30 cellular contexts compared by ENCODE assay signal in the genomic region with DNA sequence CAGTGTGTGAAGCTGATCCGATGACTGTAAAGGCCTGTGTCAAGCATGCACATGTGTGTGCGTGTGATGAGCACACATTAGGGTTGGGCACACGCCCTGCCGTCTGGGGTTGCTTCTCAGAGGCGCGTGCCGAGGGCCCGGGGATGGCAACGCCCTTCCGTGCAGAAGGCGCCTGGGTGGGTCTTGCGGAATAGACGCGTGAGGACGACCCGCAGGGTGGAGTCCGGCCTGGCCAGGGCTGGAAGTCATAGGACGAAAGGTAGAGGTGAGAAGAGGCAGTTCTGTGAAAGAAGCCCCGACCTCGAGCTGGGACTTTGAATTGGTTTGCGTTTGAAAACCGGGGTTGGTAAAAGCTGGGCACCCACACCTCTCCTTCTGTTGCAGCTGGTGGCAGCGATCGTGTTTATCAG.
"Had no signal": no experiment of that assay in that cellular context is flagged by ENCODE, and none has a peak within 500 bp of the region (broad histone marks: within the 10 kb centered on the region; RNA-seq: fewer than 3 reads in every experiment).

No MANE protein-coding gene starts in this region.

- H3K9me3 ChIP-seq: adrenal gland, body of pancreas, heart left ventricle, right lobe of liver, suprapubic skin, tibial artery had no signal

- H3K27ac ChIP-seq: adrenal gland, body of pancreas, coronary artery, dorsolateral prefrontal cortex, heart left ventricle, right lobe of liver, skin epidermis, suprapubic skin, tibial artery, VCaP had no signal

- H3K4me1 ChIP-seq: adrenal gland, body of pancreas, heart left ventricle, right lobe of liver, suprapubic skin, tibial artery had no signal

- H3K27me3 ChIP-seq: adrenal gland, body of pancreas, dorsolateral prefrontal cortex, heart left ventricle, right lobe of liver, suprapubic skin had no signal

- H3K9me3 Mint-ChIP-seq: activated naive CD4-positive, alpha-beta T cell treated with anti-CD3 and anti-CD28 coated beads, Interleukin-2, amount 50 U/mL, for 24 hours; activated T-helper 1 cell treated with anti-CD3 and anti-CD28 coated beads, Interleukin-12 subunit alpha, Interleukin-12 subunit beta, Interleukin-2, Interleukin-4 antibody, amounts not matched to agents 30 ng/mL and 10 ng/mL and 1 ng/mL, durations not matched to agents 14 hours and 24 hours and 36 hours; neural crest cell had no signal

- H3K4me3 ChIP-seq: adrenal gland, body of pancreas, coronary artery, dorsolateral prefrontal cortex, heart left ventricle, right lobe of liver, skin epidermis, suprapubic skin, tibial artery had no signal

- H3K36me3 ChIP-seq: adrenal gland, right lobe of liver, suprapubic skin, tibial artery had no signal

- H3K27me3 Mint-ChIP-seq: activated naive CD4-positive, alpha-beta T cell treated with anti-CD3 and anti-CD28 coated beads, Interleukin-2, amount 50 U/mL, for 24 hours had no signal

- H3K36me3 Mint-ChIP-seq: activated naive CD4-positive, alpha-beta T cell treated with anti-CD3 and anti-CD28 coated beads, Interleukin-2, amount 50 U/mL, for 24 hours; naive thymus-derived CD8-positive, alpha-beta T cell had no signal

- H3K4me3 Mint-ChIP-seq: activated naive CD4-positive, alpha-beta T cell treated with anti-CD3 and anti-CD28 coated beads, Interleukin-2, amount 50 U/mL, for 24 hours; activated T-helper 1 cell treated with anti-CD3 and anti-CD28 coated beads, Interleukin-12 subunit alpha, Interleukin-12 subunit beta, Interleukin-2, Interleukin-4 antibody, amounts not matched to agents 30 ng/mL and 10 ng/mL and 1 ng/mL, durations not matched to agents 14 hours and 24 hours and 36 hours; naive thymus-derived CD8-positive, alpha-beta T cell; neural crest cell had no signal

- H3K4me1 Mint-ChIP-seq: activated naive CD4-positive, alpha-beta T cell treated with anti-CD3 and anti-CD28 coated beads, Interleukin-2, amount 50 U/mL, for 24 hours; neural crest cell had no signal

- ATAC-seq: body of pancreas; left cardiac atrium; naive thymus-derived CD8-positive, alpha-beta T cell had no signal

- DNase-seq: activated CD4-positive, alpha-beta T cell treated with anti-CD3 and anti-CD28 coated beads for 4 hours; activated CD4-positive, alpha-beta T cell treated with anti-CD3 and anti-CD28 coated beads, Interleukin-2, amount 50 U/mL, for 4 hours; activated gamma-delta T cell treated with Interleukin-2 at 50 U/mL for 16 hours; activated T-cell treated with anti-CD3 and anti-CD28 coated beads, Interleukin-2, amount 50 U/mL, for 1 hour; adrenal gland; cerebellar nuclear complex; effector memory CD4-positive, alpha-beta T cell; erythroblast; left cardiac atrium; midbrain; naive thymus-derived CD8-positive, alpha-beta T cell; occipital lobe; right lobe of liver; stimulated activated CD4-positive, alpha-beta T cell treated with anti-CD3 and anti-CD28 coated beads, Interleukin-1b, Interleukin-23, amount 100 ng/mL, for 48 hours; stimulated activated CD4-positive, alpha-beta T cell treated with anti-CD3 and anti-CD28 coated beads, Interleukin-4, amount 100 ng/mL, for 4 hours; stimulated activated CD8-positive, alpha-beta memory T cell treated with anti-CD3 and anti-CD28 coated beads, Interleukin-4, amount 100 ng/mL, for 48 hours; stimulated activated naive CD4-positive, alpha-beta T cell had no signal

- FAIRE-seq: islet of Langerhans, TTC549 had no signal

- H3K27ac Mint-ChIP-seq: activated naive CD4-positive, alpha-beta T cell treated with anti-CD3 and anti-CD28 coated beads, Interleukin-2, amount 50 U/mL, for 24 hours; activated T-helper 1 cell treated with anti-CD3 and anti-CD28 coated beads, Interleukin-12 subunit alpha, Interleukin-12 subunit beta, Interleukin-2, Interleukin-4 antibody, amounts not matched to agents 30 ng/mL and 10 ng/mL and 1 ng/mL, durations not matched to agents 14 hours and 24 hours and 36 hours; naive thymus-derived CD8-positive, alpha-beta T cell had no signal
